In the genomic region with DNA sequence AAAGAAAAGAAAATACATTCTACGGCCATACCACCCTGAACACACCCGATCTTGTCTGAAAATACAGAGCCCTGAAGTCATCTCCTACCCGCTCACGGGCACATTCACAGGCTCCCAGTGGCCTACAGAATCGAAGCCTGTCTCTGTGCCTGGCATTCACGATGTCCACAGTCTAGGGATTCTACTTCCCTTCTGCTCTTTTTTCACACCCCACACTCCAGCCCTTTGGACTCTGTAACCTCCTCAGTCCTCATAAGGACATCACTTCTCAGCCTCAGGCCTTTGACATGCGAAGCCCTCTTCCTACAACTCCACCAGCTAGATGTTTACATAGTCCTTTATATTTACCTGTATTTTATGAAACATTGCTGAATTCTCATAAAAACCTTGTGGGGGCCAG, we compare ENCODE assay signal across 20 cellular contexts.
"Had no signal": no experiment of that assay in that cellular context is flagged by ENCODE, and none has a peak within 500 bp of the region (broad histone marks: within the 10 kb centered on the region; RNA-seq: fewer than 3 reads in every experiment).

No MANE protein-coding gene starts in this region.

- H3K9me3 ChIP-seq: right lobe of liver, testis, upper lobe of left lung had no signal

- H3K27ac ChIP-seq: coronary artery, parathyroid adenoma, right lobe of liver, testis, upper lobe of left lung had no signal

- H3K79me2 ChIP-seq: parathyroid adenoma had no signal

- ATAC-seq: activated CD4-positive, alpha-beta T cell treated with anti-CD3 and anti-CD28 coated beads for 36 hours; activated T-cell treated with anti-CD3 and anti-CD28 coated beads, Interleukin-2, amount 50 U/mL, for 4 hours; stimulated activated memory B cell treated with anti-CD40 and anti-IgM and Interleukin-4, amounts not matched to agents 10 μg/mL and 1 μg/mL and 100 μg/mL, for 72 hours; WTC11 had no signal

- H3K27me3 ChIP-seq: right lobe of liver, testis, upper lobe of left lung had no signal

- H3K4me3 ChIP-seq: coronary artery, right lobe of liver, smooth muscle cell, testis, upper lobe of left lung had no signal

- H3K9ac ChIP-seq: parathyroid adenoma had no signal

- DNase-seq: activated CD4-positive, alpha-beta T cell treated with anti-CD3 and anti-CD28 coated beads for 36 hours; activated CD4-positive, alpha-beta T cell treated with anti-CD3 and anti-CD28 coated beads, Interleukin-2, amount 50 U/mL, for 4 hours; activated CD8-positive, alpha-beta memory T cell treated with anti-CD3 and anti-CD28 coated beads for 24 hours; activated CD8-positive, alpha-beta memory T cell treated with anti-CD3 and anti-CD28 coated beads, Interleukin-2, amount 50 U/mL, for 4 hours; activated naive CD4-positive, alpha-beta T cell; activated naive CD8-positive, alpha-beta T cell treated with anti-CD3 and anti-CD28 coated beads for 36 hours; activated T-cell treated with anti-CD3 and anti-CD28 coated beads, Interleukin-2, amount 50 U/mL, for 4 hours; cerebellar nuclear complex; kidney glomerular epithelial cell; left ventricle myocardium superior; right lobe of liver; stimulated activated CD4-positive, alpha-beta T cell treated with anti-CD3 and anti-CD28 coated beads, Interleukin-15, amount 100 ng/mL, for 24 hours; T1000; testis; upper lobe of left lung had no signal

- H3K4me2 ChIP-seq: smooth muscle cell had no signal

- H3K4me1 ChIP-seq: right lobe of liver had no signal

- H3K36me3 ChIP-seq: right lobe of liver, upper lobe of left lung had no signal

- H2AFZ ChIP-seq: parathyroid adenoma had no signal
